Comparison of ENCODE assay signal across 8 cellular contexts in the genomic region with DNA sequence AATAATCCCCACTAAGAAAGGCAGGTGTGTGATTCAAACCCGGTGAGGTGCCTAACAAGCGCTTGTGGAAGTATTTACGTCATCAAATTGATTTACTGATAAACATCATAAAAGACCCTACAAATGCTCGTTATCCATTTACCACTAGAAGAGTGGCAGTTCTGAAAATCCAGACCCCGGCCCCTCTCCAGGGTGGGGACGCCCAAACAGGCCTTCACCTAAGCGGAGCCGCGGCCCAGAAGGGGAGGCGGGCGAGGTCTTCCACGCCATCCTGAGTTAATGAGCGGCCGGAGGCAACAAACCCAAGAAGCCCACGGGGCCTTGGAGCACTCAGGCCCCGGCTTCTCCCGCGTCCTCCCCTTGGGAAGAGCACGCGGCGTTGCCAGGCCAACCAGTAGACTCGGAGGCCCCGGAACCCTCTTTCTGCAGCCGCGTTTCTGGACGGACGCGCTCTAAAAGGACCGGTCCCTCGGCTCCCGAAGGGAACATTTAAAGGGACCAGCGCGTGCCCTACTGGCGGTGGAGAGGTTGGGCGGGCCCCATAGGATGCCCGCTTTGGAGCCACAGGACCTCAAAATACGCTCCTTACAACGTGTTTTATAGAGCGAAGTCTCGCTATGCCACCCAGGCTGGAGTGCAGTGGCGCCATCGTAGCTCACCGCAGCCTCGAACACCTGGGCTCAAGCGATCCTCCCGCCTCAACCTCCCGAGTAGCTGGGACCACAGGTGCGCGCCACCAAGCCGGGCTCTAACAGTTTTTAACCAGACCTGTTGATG. TPM values are rescaled to one million over a fixed set of nuclear protein-coding genes. Genes with fewer than 3 reads are reported as not detected.
A peak's percentile ranks its signal among the peaks of the same experiment; 100 is the strongest.
DNase-seq lines count a peak whose midpoint lies in the region; ATAC-seq and TF ChIP-seq lines count a peak whose summit lies in the region.

No MANE protein-coding gene starts in this region.

- H3K9me3 Mint-ChIP-seq in activated naive CD8-positive, alpha-beta T cell (ENCODE audit: low read depth), result no peaks in the 10 kb centered on the region
- H3K9me3 Mint-ChIP-seq in neural crest cell, result no peaks in the 10 kb centered on the region

- H3K27ac ChIP-seq in 22Rv1 (no peak overlapping the region), substantia nigra (ENCODE audit: low read depth, low read length, poor library complexity, severe bottlenecking) (peak overlapping the region; percentile 54)

- H3K4me3 Mint-ChIP-seq in activated naive CD8-positive, alpha-beta T cell, result peak overlapping the region; percentile 81
- H3K4me3 Mint-ChIP-seq in neural crest cell, result peak overlapping the region; percentile 93

- H3K36me3 Mint-ChIP-seq in activated naive CD8-positive, alpha-beta T cell, result no peaks in the 10 kb centered on the region
- peaks cover 3% of the 10 kb centered on the region for H3K36me3 Mint-ChIP-seq in neural crest cell (ENCODE audit: low read depth)

- TF ChIP-seq CTCF in 22Rv1 (IDR thresholded peaks at IDR 0.05) (peak; percentile 29; the same call in 1 of the 2 replicates), neural crest cell (conservative IDR thresholded peaks at IDR 0.05) (peak; percentile 53)

- DNase-seq in NCI-H69 (lab: John Stamatoyannopoulos, UW), result peak; percentile 96
- peak; percentile 80 for DNase-seq in globus pallidus (ENCODE audit: low spot score)
- DNase-seq in neural crest cell (ENCODE audit: low read depth, low spot score), result peak; percentile 65
- DNase-seq in substantia nigra (lab: John Stamatoyannopoulos, UW), result peak in 48 of 49 donors; percentile 33 to 87 (median 72)
- no peak for DNase-seq in UCSD-AML1 (lab: John Stamatoyannopoulos, UW; ENCODE audit: unreplicated experiment)

- peak; percentile 55 for ATAC-seq in GM19372 (IDR thresholded peaks at IDR 0.05; ENCODE audit: low read depth, unreplicated experiment)

- peaks cover 18% of the 10 kb centered on the region for H3K4me1 Mint-ChIP-seq in activated naive CD8-positive, alpha-beta T cell (ENCODE audit: low read depth)
- H3K4me1 Mint-ChIP-seq in neural crest cell, result peaks cover 27% of the 10 kb centered on the region

- no peak overlapping the region for H3K27ac Mint-ChIP-seq in activated naive CD8-positive, alpha-beta T cell
- no peak overlapping the region for H3K27ac Mint-ChIP-seq in neural crest cell (ENCODE audit: unreplicated experiment)

- H3K27me3 Mint-ChIP-seq in activated naive CD8-positive, alpha-beta T cell, result peaks cover 26% of the 10 kb centered on the region
- H3K27me3 Mint-ChIP-seq in neural crest cell (ENCODE audit: low read depth), result peaks cover 13% of the 10 kb centered on the region

RNA-seq across cellular contexts. Expression of gene PTPN21, which starts 3.5 kb away (rescaled TPM):
- total RNA-seq in neural crest cell, result 21.9 and 25.3 TPM in 2 replicates

RNA-seq across cellular contexts. Expression of gene ZC3H14, which starts 11.6 kb away (rescaled TPM):
- 92.7 and 104 TPM in 2 replicates for total RNA-seq in neural crest cell
